Comparison of ENCODE assay signal across 8 cellular contexts in the genomic region with DNA sequence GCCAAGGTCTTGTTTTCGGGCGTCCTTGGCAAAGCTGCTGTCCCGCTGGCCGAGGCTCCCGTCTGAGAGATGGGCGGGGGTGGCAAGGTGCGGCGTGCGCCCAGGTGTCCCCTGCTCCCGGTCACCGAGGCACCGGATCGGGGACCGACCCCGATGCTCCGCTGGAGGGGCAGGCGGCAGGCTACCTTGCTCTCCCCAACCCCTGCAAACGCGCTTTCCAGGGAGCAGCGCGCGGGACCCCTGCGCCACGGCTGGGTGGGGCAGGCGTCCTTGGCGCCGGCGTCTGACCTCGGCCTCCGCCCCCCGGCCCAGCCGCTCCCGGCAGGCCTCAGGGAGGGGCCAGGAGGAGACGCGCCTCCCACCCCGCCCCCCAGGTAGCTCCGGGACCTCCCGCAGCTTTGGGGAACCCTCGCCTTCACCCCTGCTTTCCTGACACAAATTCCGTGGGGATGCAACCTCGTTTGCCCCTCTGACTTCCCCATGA. TPM values are rescaled to one million over a fixed set of nuclear protein-coding genes. Genes with fewer than 3 reads are reported as not detected.
A peak's percentile ranks its signal among the peaks of the same experiment; 100 is the strongest.
DNase-seq lines count a peak whose midpoint lies in the region; ATAC-seq and TF ChIP-seq lines count a peak whose summit lies in the region.

No MANE protein-coding gene starts in this region.

- DNase-seq in AG10803 (ENCODE audit: low read depth) (no peak), iPS-NIHi11 (ENCODE audit: low spot score) (peak; percentile 67), HCEC 1CT (no peak), midbrain (lab: John Stamatoyannopoulos, UW) (no peak)
- DNase-seq in activated T-helper 2 cell treated with anti-CD3 and anti-CD28 coated beads, Interferon-gamma antibody, Interleukin-2, Interleukin-4, amounts not matched to agents 10 μg/mL and 5 μg/mL and 100 μg/mL, durations not matched to agents 14 hours and 24 hours and 36 hours (ENCODE audit: low spot score): no peak

- peaks cover 46% of the 10 kb centered on the region for H3K27me3 ChIP-seq in thymus (ENCODE audit: control insufficient read depth, insufficient read depth)

- WGBS in thymus: 1% methylated on average over 41 of the region's 41 CpGs

- peak overlapping the region; percentile 39 for H3K27ac Mint-ChIP-seq in activated T-helper 2 cell treated with anti-CD3 and anti-CD28 coated beads, Interferon-gamma antibody, Interleukin-2, Interleukin-4, amounts not matched to agents 10 μg/mL and 5 μg/mL and 100 μg/mL, durations not matched to agents 14 hours and 24 hours and 36 hours

- TF ChIP-seq CTCF in AG10803 (conservative IDR thresholded peaks at IDR 0.05; ENCODE audit: low read length): no peak

- H3K27me3 Mint-ChIP-seq in activated T-helper 2 cell treated with anti-CD3 and anti-CD28 coated beads, Interferon-gamma antibody, Interleukin-2, Interleukin-4, amounts not matched to agents 10 μg/mL and 5 μg/mL and 100 μg/mL, durations not matched to agents 14 hours and 24 hours and 36 hours (ENCODE audit: low read depth): peaks cover 12% of the 10 kb centered on the region

- no peak overlapping the region for H3K27ac ChIP-seq in thymus (ENCODE audit: low read depth)

- peaks cover 26% of the 10 kb centered on the region for H3K4me1 ChIP-seq in thymus (ENCODE audit: control insufficient read depth, insufficient read depth, low read length)

- peaks cover 5% of the 10 kb centered on the region for H3K9me3 Mint-ChIP-seq in activated T-helper 2 cell treated with anti-CD3 and anti-CD28 coated beads, Interferon-gamma antibody, Interleukin-2, Interleukin-4, amounts not matched to agents 10 μg/mL and 5 μg/mL and 100 μg/mL, durations not matched to agents 14 hours and 24 hours and 36 hours

- peaks cover 29% of the 10 kb centered on the region for H3K4me1 Mint-ChIP-seq in activated T-helper 2 cell treated with anti-CD3 and anti-CD28 coated beads, Interferon-gamma antibody, Interleukin-2, Interleukin-4, amounts not matched to agents 10 μg/mL and 5 μg/mL and 100 μg/mL, durations not matched to agents 14 hours and 24 hours and 36 hours (ENCODE audit: low read depth)

- H3K4me3 Mint-ChIP-seq in activated T-helper 2 cell treated with anti-CD3 and anti-CD28 coated beads, Interferon-gamma antibody, Interleukin-2, Interleukin-4, amounts not matched to agents 10 μg/mL and 5 μg/mL and 100 μg/mL, durations not matched to agents 14 hours and 24 hours and 36 hours (ENCODE audit: low read depth): peak overlapping the region; percentile 84

- intact Hi-C loops in activated T-helper 2 cell treated with anti-CD3 and anti-CD28 coated beads, Interferon-gamma antibody, Interleukin-2, Interleukin-4, amounts not matched to agents 10 μg/mL and 5 μg/mL and 100 μg/mL, durations not matched to agents 14 hours and 24 hours and 36 hours (cut with micrococcal nuclease): loop anchor here (1.0 to 5.0 kb wide), 2 partner anchors 17 to 38 kb away; a partner anchor contains a TSS

- H3K36me3 ChIP-seq in thymus (ENCODE audit: control insufficient read depth, insufficient read depth): no peaks in the 10 kb centered on the region

- no peaks in the 10 kb centered on the region for H3K9me3 ChIP-seq in thymus (ENCODE audit: control insufficient read depth)

- no peaks in the 10 kb centered on the region for H3K36me3 Mint-ChIP-seq in activated T-helper 2 cell treated with anti-CD3 and anti-CD28 coated beads, Interferon-gamma antibody, Interleukin-2, Interleukin-4, amounts not matched to agents 10 μg/mL and 5 μg/mL and 100 μg/mL, durations not matched to agents 14 hours and 24 hours and 36 hours (ENCODE audit: low read depth)

- ATAC-seq in HG02759 (IDR thresholded peaks at IDR 0.05; ENCODE audit: unreplicated experiment) (peak; percentile 12), GM19324 (IDR thresholded peaks at IDR 0.05; ENCODE audit: low FRiP score, unreplicated experiment) (no peak)

- H3K4me3 ChIP-seq in AG10803 (ENCODE audit: low read length) (peak overlapping the region; percentile 12; the same call in 1 of the 2 replicates), thymus (ENCODE audit: low read length) (peak overlapping the region; percentile 55)

RNA-seq across cellular contexts. Expression of a gene that starts 0.6 kb away (rescaled TPM):
- total RNA-seq in activated T-helper 2 cell treated with anti-CD3 and anti-CD28 coated beads, Interferon-gamma antibody, Interleukin-2, Interleukin-4, amounts not matched to agents 10 μg/mL and 5 μg/mL and 100 μg/mL, durations not matched to agents 14 hours and 24 hours and 36 hours: 3.3 and 3.4 TPM in 2 replicates
- polyA plus RNA-seq in thymus: 2.3 TPM

RNA-seq across cellular contexts. Expression of a gene that starts 16.9 kb away (rescaled TPM):
- 29.3 and 31.6 TPM in 2 replicates for total RNA-seq in activated T-helper 2 cell treated with anti-CD3 and anti-CD28 coated beads, Interferon-gamma antibody, Interleukin-2, Interleukin-4, amounts not matched to agents 10 μg/mL and 5 μg/mL and 100 μg/mL, durations not matched to agents 14 hours and 24 hours and 36 hours
- 36.1 TPM for polyA plus RNA-seq in thymus

RNA-seq across cellular contexts. Expression of a gene that starts 39.8 kb away (rescaled TPM):
- total RNA-seq in activated T-helper 2 cell treated with anti-CD3 and anti-CD28 coated beads, Interferon-gamma antibody, Interleukin-2, Interleukin-4, amounts not matched to agents 10 μg/mL and 5 μg/mL and 100 μg/mL, durations not matched to agents 14 hours and 24 hours and 36 hours: 221 and 228 TPM in 2 replicates
- polyA plus RNA-seq in thymus: 107 TPM
